Comparison of ENCODE assay signal across 15 cellular contexts in the genomic region with DNA sequence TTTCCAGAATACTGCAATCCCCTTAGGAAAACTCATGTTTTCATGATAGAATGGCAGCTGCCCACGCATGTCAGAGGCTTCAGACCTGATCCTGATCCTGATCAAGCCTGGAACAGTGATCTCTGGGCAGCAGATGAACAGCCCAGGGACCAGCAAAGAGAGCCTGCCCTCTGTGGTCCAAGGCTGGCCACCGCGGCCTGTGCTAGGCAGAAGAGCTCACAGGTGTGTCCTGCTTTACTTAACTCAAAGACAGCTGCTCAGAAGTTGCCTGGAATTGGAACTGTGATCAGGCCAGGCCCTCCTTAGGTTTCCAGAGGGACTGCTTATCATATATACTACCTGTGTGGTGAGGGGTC. TPM values are rescaled to one million over a fixed set of nuclear protein-coding genes. Genes with fewer than 3 reads are reported as not detected.
DNase-seq lines count a peak whose midpoint lies in the region; ATAC-seq and TF ChIP-seq lines count a peak whose summit lies in the region.
"Had no signal": no experiment of that assay in that cellular context is flagged by ENCODE, and none has a peak within 500 bp of the region (broad histone marks: within the 10 kb centered on the region; RNA-seq: fewer than 3 reads in every experiment).

No MANE protein-coding gene starts in this region.

- intact Hi-C loops in Right ventricle myocardium superior (cut with DNase I) (no loop called here), gastrocnemius medialis (cut with DNase I; ENCODE audit: low total_unique reads) (no loop called here)

- no peaks in the 10 kb centered on the region for H3K79me2 ChIP-seq in DOHH2 (ENCODE audit: control insufficient read depth, low read length)

- CTCF ChIA-PET in RWPE1 (lab: Yijun Ruan, JAX), result interaction anchor here (0.6 to 1.2 kb wide), 4 partner anchors 10 to 142 kb away, joined by 3 to 4 read pairs (median 3); no protein-coding TSS in a partner anchor

- no peak for DNase-seq in RWPE1 (ENCODE audit: low spot score)
- no peak for DNase-seq in Right ventricle myocardium superior
- peak in 1 of 2 donors; percentile 31 for DNase-seq in gastrocnemius medialis
- DNase-seq in activated CD4-positive, alpha-beta T cell treated with anti-CD3 and anti-CD28 coated beads for 4 hours, result no peak
- DNase-seq in NCI-H1417 treated with DMSO at 0.1 percent for 48 hours (lab: John Stamatoyannopoulos, UW), result no peak
- DNase-seq in activated T-cell treated with anti-CD3 and anti-CD28 coated beads, Interleukin-2, amount 50 U/mL, for 72 hours, result no peak
- no peak for DNase-seq in SKM-1 (lab: John Stamatoyannopoulos, UW; ENCODE audit: unreplicated experiment)
- DNase-seq: H7; immature natural killer cell; Kasumi-1; naive thymus-derived CD8-positive, alpha-beta T cell had no signal

- TF ChIP-seq POLR2A in gastrocnemius medialis (IDR thresholded peaks at IDR 0.05), result no peak

- H3K9me3 ChIP-seq in DOHH2 (ENCODE audit: control insufficient read depth, insufficient read depth, low read length) (no peaks in the 10 kb centered on the region), gastrocnemius medialis (no peaks in the 10 kb centered on the region)

- peak overlapping the region; percentile 54 for H3K4me2 ChIP-seq in DOHH2 (ENCODE audit: low read length)

- 0 out of 2 replicates have a peak overlapping the region, but pooled peaks have one; percentile 18 for H3K4me3 ChIP-seq in DOHH2 (ENCODE audit: low read length)
- no peak overlapping the region for H3K4me3 ChIP-seq in gastrocnemius medialis

- H3K4me1 ChIP-seq in DOHH2 (ENCODE audit: control insufficient read depth, low read length) (peaks cover 88% of the 10 kb centered on the region), gastrocnemius medialis (peaks cover 24 to 37% of the 10 kb centered on the region in 2 donors)

- TF ChIP-seq CTCF in DOHH2 (IDR thresholded peaks at IDR 0.05; ENCODE audit: low read depth, low read length, poor library complexity, severe bottlenecking) (no peak), RWPE1 (conservative IDR thresholded peaks at IDR 0.05; ENCODE audit: low read depth) (no peak), gastrocnemius medialis (IDR thresholded peaks at IDR 0.05 in 4 of 5, conservative IDR thresholded peaks at IDR 0.05 in 1 of 5) (peak in 3 of 5 experiments; percentile 10 to 46 (median 28))

- peaks cover 12% of the 10 kb centered on the region for H3K27me3 Mint-ChIP-seq in activated T-cell treated with anti-CD3 and anti-CD28 coated beads, Interleukin-2, amount 50 U/mL, for 72 hours (ENCODE audit: low read depth)
- H3K27me3 Mint-ChIP-seq: naive thymus-derived CD8-positive, alpha-beta T cell had no signal

- in situ Hi-C loops in gastrocnemius medialis (cut with MboI; ENCODE audit: low sequenced_read_pairs in 4 of 4), result no loop called here

- POLR2A ChIA-PET in RWPE1 (lab: Yijun Ruan, JAX; ENCODE audit: low non-redundant PET), result no interaction called here

- peaks cover 16% of the 10 kb centered on the region for H3F3A ChIP-seq in DOHH2 (ENCODE audit: control insufficient read depth, insufficient read depth)

- no peaks in the 10 kb centered on the region for H3K9me2 ChIP-seq in DOHH2 (replicated peaks; ENCODE audit: control insufficient read depth, low read length)

- no peaks in the 10 kb centered on the region for H3K36me3 Mint-ChIP-seq in activated T-cell treated with anti-CD3 and anti-CD28 coated beads, Interleukin-2, amount 50 U/mL, for 72 hours (ENCODE audit: insufficient read depth in 2 of 2)
- H3K36me3 Mint-ChIP-seq: brain; immature natural killer cell; naive thymus-derived CD8-positive, alpha-beta T cell had no signal

- no peaks in the 10 kb centered on the region; the same call in 1 of the 2 replicates for H3K36me3 ChIP-seq in DOHH2 (ENCODE audit: control insufficient read depth, low read length)
- no peaks in the 10 kb centered on the region for H3K36me3 ChIP-seq in gastrocnemius medialis

- peaks cover 21% of the 10 kb centered on the region for H3K4me1 Mint-ChIP-seq in activated T-cell treated with anti-CD3 and anti-CD28 coated beads, Interleukin-2, amount 50 U/mL, for 72 hours (ENCODE audit: low read depth)

- H4K20me1 ChIP-seq in DOHH2 (ENCODE audit: control insufficient read depth, insufficient read depth, low read depth, low read length), result no peaks in the 10 kb centered on the region

- peak overlapping the region; percentile 63 for H3K27ac ChIP-seq in DOHH2 (ENCODE audit: low read depth, low read length)
- peak overlapping the region; percentile 98 for H3K27ac ChIP-seq in RWPE1
- peak overlapping the region; percentile 76 to 93 (median 80) for H3K27ac ChIP-seq in gastrocnemius medialis

- H3K4me3 Mint-ChIP-seq in activated T-cell treated with anti-CD3 and anti-CD28 coated beads, Interleukin-2, amount 50 U/mL, for 72 hours, result no peak overlapping the region
- H3K4me3 Mint-ChIP-seq: brain; immature natural killer cell; naive thymus-derived CD8-positive, alpha-beta T cell had no signal

- H3K9me3 Mint-ChIP-seq in activated T-cell treated with anti-CD3 and anti-CD28 coated beads, Interleukin-2, amount 50 U/mL, for 72 hours, result no peaks in the 10 kb centered on the region
- H3K9me3 Mint-ChIP-seq: activated T-helper 2 cell treated with anti-CD3 and anti-CD28 coated beads, Interferon-gamma antibody, Interleukin-2, Interleukin-4, amounts not matched to agents 10 μg/mL and 5 μg/mL and 100 μg/mL, durations not matched to agents 14 hours and 24 hours and 36 hours; brain; immature natural killer cell; naive thymus-derived CD8-positive, alpha-beta T cell had no signal

- ATAC-seq in Right ventricle myocardium superior (ENCODE audit: poor library complexity) (peak; percentile 42), gastrocnemius medialis (peak; percentile 51 to 71)
- no peak for ATAC-seq in activated T-cell treated with anti-CD3 and anti-CD28 coated beads, Interleukin-2, amount 50 U/mL, for 72 hours (replicated peaks in 1 of 2)
- ATAC-seq: esophagus mucosa; naive thymus-derived CD8-positive, alpha-beta T cell had no signal

- H3K27ac Mint-ChIP-seq in activated T-cell treated with anti-CD3 and anti-CD28 coated beads, Interleukin-2, amount 50 U/mL, for 72 hours, result no peak overlapping the region
- H3K27ac Mint-ChIP-seq: immature natural killer cell had no signal

- no peaks in the 10 kb centered on the region for H3K27me3 ChIP-seq in DOHH2 (ENCODE audit: control insufficient read depth, low read length)
- H3K27me3 ChIP-seq in gastrocnemius medialis, result no peaks in the 10 kb centered on the region

RNA-seq across cellular contexts. Expression of gene BCAR3, which starts 21.2 kb away (rescaled TPM):
- total RNA-seq in Right ventricle myocardium superior (18.5 TPM), gastrocnemius medialis (10 to 100 TPM; 17.1 to 25.0 (median 22.9) TPM)
- total RNA-seq in activated T-cell treated with anti-CD3 and anti-CD28 coated beads, Interleukin-2, amount 50 U/mL, for 72 hours, result 1 to 10 TPM; 3.1 to 3.2 TPM

Comparison
In these comparisons a context has a peak if more than half of its experiments do, and no peak if none do; other contexts are left out.
1. CTCF ChIP-seq: peak in gastrocnemius medialis (3 of 5); none in DOHH2 (single experiment) and RWPE1 (single experiment).
2. ATAC-seq: peak in Right ventricle myocardium superior (single experiment) and gastrocnemius medialis (2 of 2); none in activated T-cell treated with anti-CD3 and anti-CD28 coated beads, Interleukin-2, amount 50 U/mL, for 72 hours (0 of 2).
3. Peak in every context shown above with its lines, with median percentiles within 50 percentile points of each other: H3K27ac ChIP-seq.